In genomic region chr19:7830823-7831222, GRCh38 we compare ENCODE assay signal across 1 cellular context.
TF ChIP-seq lines count a peak whose summit lies in the region.

No MANE protein-coding gene starts in this region.

TF ChIP-seq in HepG2, 621 proteins besides CTCF, POLR2A, EP300 and RAD21:
- TF ChIP-seq ZNF83 (CRISPR knock-in tag; IDR thresholded peaks at IDR 0.05; ENCODE audit: borderline replicate concordance) = no peak
